16 cellular contexts compared by ENCODE assay signal in genomic region chr21:18477059-18477458, GRCh38.
DNase-seq lines count a peak whose midpoint lies in the region; ATAC-seq, FAIRE-seq and TF ChIP-seq lines count a peak whose summit lies in the region.
"Had no signal": no experiment of that assay in that cellular context is flagged by ENCODE, and none has a peak within 500 bp of the region (broad histone marks: within the 10 kb centered on the region; RNA-seq: fewer than 3 reads in every experiment).

No MANE protein-coding gene starts in this region.

- ATAC-seq in GM19035 (IDR thresholded peaks at IDR 0.05; ENCODE audit: unreplicated experiment) (no peak), HG03095 (IDR thresholded peaks at IDR 0.05; ENCODE audit: unreplicated experiment) (no peak)

- H3K4me1 ChIP-seq in OCI-LY1 (ENCODE audit: insufficient read depth, low read length, severe bottlenecking) (peaks cover 39% of the 10 kb centered on the region), small intestine (ENCODE audit: control insufficient read depth in 2 of 2, insufficient read depth in 1 of 2, low read depth in 1 of 2, low read length in 1 of 2) (no peaks in the 10 kb centered on the region), spleen (no peaks in the 10 kb centered on the region)
- H3K4me1 ChIP-seq: BLaER1 treated with 17β-estradiol and CSF1 and Interleukin-3, amounts not matched to agents 10 nM and 100 nM; HAP-1 had no signal

- no peaks in the 10 kb centered on the region for H3F3A ChIP-seq in OCI-LY1 (ENCODE audit: insufficient read depth, low read length)

- no peaks in the 10 kb centered on the region for H3K27me3 ChIP-seq in OCI-LY1 (ENCODE audit: insufficient read depth, low read length)
- no peaks in the 10 kb centered on the region for H3K27me3 ChIP-seq in kidney epithelial cell (ENCODE audit: control insufficient read depth, insufficient read depth, low read length)
- H3K27me3 ChIP-seq in small intestine (ENCODE audit: control insufficient read depth in 2 of 2, insufficient read depth in 2 of 2, low read length in 2 of 2): no peaks in the 10 kb centered on the region
- no peaks in the 10 kb centered on the region for H3K27me3 ChIP-seq in spleen (replicated peaks in 1 of 7)
- H3K27me3 ChIP-seq: BLaER1 treated with 17β-estradiol and CSF1 and Interleukin-3, amounts not matched to agents 10 nM and 100 nM had no signal

- FAIRE-seq in small intestine (lab: Jason Lieb, UNC): no peak
- FAIRE-seq: GM12892, GM19239, H1 had no signal

- H4K20me1 ChIP-seq in OCI-LY1 (ENCODE audit: insufficient read depth, low read length): no peaks in the 10 kb centered on the region
- H4K20me1 ChIP-seq: BLaER1 treated with 17β-estradiol and CSF1 and Interleukin-3, amounts not matched to agents 10 nM and 100 nM had no signal

- intact Hi-C loops in spleen (cut with DNase I; ENCODE audit: low total_unique reads): no loop called here

- no peak overlapping the region for H3K9ac ChIP-seq in OCI-LY1 (ENCODE audit: low read length)
- H3K9ac ChIP-seq: BLaER1 treated with 17β-estradiol and CSF1 and Interleukin-3, amounts not matched to agents 10 nM and 100 nM had no signal

- no peak for TF ChIP-seq POLR2A in spleen (IDR thresholded peaks at IDR 0.05)

- TF ChIP-seq CTCF in OCI-LY1 (IDR thresholded peaks at IDR 0.05; ENCODE audit: low read length) (no peak), kidney epithelial cell (IDR thresholded peaks at IDR 0.05; ENCODE audit: insufficient read depth, low read length, poor library complexity, severe bottlenecking) (no peak), spleen (IDR thresholded peaks at IDR 0.05 in 8 of 11, conservative IDR thresholded peaks at IDR 0.05 in 3 of 11) (no peak)

- 20 to 62% (median 34%) methylated on average over 6 of the region's 6 CpGs for WGBS in small intestine, 3 donors
- 78 to 87% (median 81%) methylated on average over 6 of the region's 6 CpGs for whole genome bisulfite sequencing in spleen, 5 donors

- H3K36me3 ChIP-seq in OCI-LY1 (ENCODE audit: insufficient read depth, low read length) (no peaks in the 10 kb centered on the region), kidney epithelial cell (ENCODE audit: control insufficient read depth, insufficient read depth, low read length) (no peaks in the 10 kb centered on the region), small intestine (ENCODE audit: control insufficient read depth in 2 of 2, insufficient read depth in 2 of 2, low read length in 2 of 2) (no peaks in the 10 kb centered on the region), spleen (no peaks in the 10 kb centered on the region)
- H3K36me3 ChIP-seq: BLaER1 treated with 17β-estradiol and CSF1 and Interleukin-3, amounts not matched to agents 10 nM and 100 nM; HAP-1 had no signal

- H3K27ac ChIP-seq in OCI-LY1 (ENCODE audit: low read depth, low read length, poor library complexity, severe bottlenecking) (peak overlapping the region; percentile 13), small intestine (ENCODE audit: low read depth in 1 of 2, low read length in 1 of 2) (no peak overlapping the region), spleen (no peak overlapping the region)
- H3K27ac ChIP-seq: BLaER1 treated with 17β-estradiol and CSF1 and Interleukin-3, amounts not matched to agents 10 nM and 100 nM had no signal

- H3K4me2 ChIP-seq in OCI-LY1 (ENCODE audit: low read length): peak overlapping the region; percentile 13; the same call in 1 of the 2 replicates
- H3K4me2 ChIP-seq: BLaER1 treated with 17β-estradiol and CSF1 and Interleukin-3, amounts not matched to agents 10 nM and 100 nM had no signal

- H3K79me2 ChIP-seq in OCI-LY1 (ENCODE audit: insufficient read depth, low read length): no peaks in the 10 kb centered on the region

- H2AFZ ChIP-seq in OCI-LY1 (ENCODE audit: low read length): peak overlapping the region; percentile 88; the same call in 1 of the 2 replicates

- H3K9me3 ChIP-seq in OCI-LY1 (ENCODE audit: low read length) (no peaks in the 10 kb centered on the region), small intestine (ENCODE audit: control insufficient read depth, low read depth) (no peaks in the 10 kb centered on the region), spleen (peaks cover 0 to 11% (median 2%) of the 10 kb centered on the region in 8 donors)

- no peaks in the 10 kb centered on the region for H3K9me2 ChIP-seq in OCI-LY1 (ENCODE audit: low read depth, low read length)

- H3K4me3 ChIP-seq in OCI-LY1 (ENCODE audit: low read depth, low read length, poor library complexity, severe bottlenecking): no peak overlapping the region
- H3K4me3 ChIP-seq in kidney epithelial cell (ENCODE audit: low read depth, low read length): no peak overlapping the region
- no peak overlapping the region for H3K4me3 ChIP-seq in small intestine (ENCODE audit: low read depth in 1 of 2, low read length in 2 of 2)
- H3K4me3 ChIP-seq in spleen: no peak overlapping the region
- H3K4me3 ChIP-seq: BLaER1 treated with 17β-estradiol and CSF1 and Interleukin-3, amounts not matched to agents 10 nM and 100 nM; HAP-1 had no signal

- DNase-seq in Daoy (ENCODE audit: low read depth) (peak; percentile 2), kidney epithelial cell (ENCODE audit: low read depth) (peak; percentile 25), small intestine (peak; percentile 32), spleen (no peak)
- DNase-seq: ACHN; CD4-positive, CD25-positive, alpha-beta regulatory T cell; DMS79 treated with DMSO at 0.1 percent for 48 hours; GDM1 had no signal
